ENCODE assay signal across 19 cellular contexts in genomic region chr3:12442654-12443501, GRCh38. TPM values are rescaled to one million over a fixed set of nuclear protein-coding genes. Genes with fewer than 3 reads are reported as not detected.
A peak's percentile ranks its signal among the peaks of the same experiment; 100 is the strongest.
DNase-seq lines count a peak whose midpoint lies in the region; ATAC-seq, FAIRE-seq and TF ChIP-seq lines count a peak whose summit lies in the region.
"Had no signal": no experiment of that assay in that cellular context is flagged by ENCODE, and none has a peak within 500 bp of the region (broad histone marks: within the 10 kb centered on the region; RNA-seq: fewer than 3 reads in every experiment).

No MANE protein-coding gene starts in this region.

- H3K9me3 Mint-ChIP-seq in chondrocyte (ENCODE audit: low read depth) (no peaks in the 10 kb centered on the region), nephron progenitor cell (no peaks in the 10 kb centered on the region)
- H3K9me3 Mint-ChIP-seq: CD8-positive, alpha-beta T cell; stimulated activated naive CD8-positive, alpha-beta T cell treated with anti-CD3 and anti-CD28 coated beads, Interleukin-15, amount 100 ng/mL, for 72 hours had no signal

- intact Hi-C loops in HepG2 (cut with micrococcal nuclease; ENCODE audit: unreplicated experiment) (no loop called here), right lobe of liver (cut with DNase I) (no loop called here)

- H3K27me3 Mint-ChIP-seq in chondrocyte (ENCODE audit: low read depth) (no peaks in the 10 kb centered on the region), nephron progenitor cell (ENCODE audit: low read depth, poor library complexity) (peaks cover 18% of the 10 kb centered on the region)

- H3K79me2 ChIP-seq in HepG2 (ENCODE audit: insufficient read depth, low read length) = no peaks in the 10 kb centered on the region

- H3K4me1 ChIP-seq in HepG2 (ENCODE audit: insufficient read depth, low read length) (peaks cover 35% of the 10 kb centered on the region), right lobe of liver (no peaks in the 10 kb centered on the region)
- H3K4me1 ChIP-seq: prostate gland had no signal

- no peak overlapping the region for H3K9ac ChIP-seq in HepG2 (ENCODE audit: insufficient read depth, low read depth, low read length)

- CTCF ChIA-PET in HepG2 (lab: Yijun Ruan, JAX; ENCODE audit: low intra/inter-chr PET ratio, low total read pairs) = no interaction called here

- peak overlapping the region; percentile 75 for H3K27ac Mint-ChIP-seq in chondrocyte (ENCODE audit: unreplicated experiment)
- H3K27ac Mint-ChIP-seq in nephron progenitor cell = no peak overlapping the region
- H3K27ac Mint-ChIP-seq: CD8-positive, alpha-beta T cell; dendritic cell treated with granulocyte-macrophage colony-stimulating factor and Interleukin-4, amounts not matched to agents 40 ng/mL and 50 ng/mL, for 4 days; naive thymus-derived CD4-positive, alpha-beta T cell had no signal

- H3K4me3 ChIP-seq in HepG2 (replicated peaks in 1 of 3; ENCODE audit: insufficient read depth in 1 of 3, low read depth in 2 of 3, low read length in 3 of 3) = no peak overlapping the region
- no peak overlapping the region for H3K4me3 ChIP-seq in right lobe of liver
- H3K4me3 ChIP-seq: ascending aorta, gastrocnemius medialis, prostate gland, SK-N-MC, vagina had no signal

- H3K9me3 ChIP-seq in HepG2 (ENCODE audit: low read length) (no peaks in the 10 kb centered on the region), right lobe of liver (no peaks in the 10 kb centered on the region)
- H3K9me3 ChIP-seq: ascending aorta, gastrocnemius medialis, prostate gland, vagina had no signal

- H3K36me3 Mint-ChIP-seq in chondrocyte (ENCODE audit: low read depth) (no peaks in the 10 kb centered on the region), nephron progenitor cell (ENCODE audit: low read depth) (no peaks in the 10 kb centered on the region)
- H3K36me3 Mint-ChIP-seq: CD8-positive, alpha-beta T cell; naive thymus-derived CD4-positive, alpha-beta T cell had no signal

- in situ Hi-C loops in HepG2 (cut with HindIII; ENCODE audit: extremely low pct_ligation_motif_present, low pct_unique_long_range_greater_than_20kb) (no loop called here), GM13977 (cut with MboI; ENCODE audit: low pct_unique_long_range_greater_than_20kb, low sequenced_read_pairs, unreplicated experiment) (no loop called here)

- H3K36me3 ChIP-seq in HepG2 (replicated peaks in 1 of 2; ENCODE audit: control insufficient read depth in 1 of 2, insufficient read depth in 2 of 2, low read length in 2 of 2) (no peaks in the 10 kb centered on the region), right lobe of liver (no peaks in the 10 kb centered on the region)
- H3K36me3 ChIP-seq: ascending aorta, gastrocnemius medialis, prostate gland, vagina had no signal

- no peak overlapping the region for H2AFZ ChIP-seq in HepG2 (ENCODE audit: low read length)

- TF ChIP-seq EP300 in HepG2 (IDR thresholded peaks at IDR 0.05; ENCODE audit: low read depth in 2 of 2, low read length in 2 of 2) = no peak
- TF ChIP-seq EP300 in HepG2 (CRISPR knock-in tag; IDR thresholded peaks at IDR 0.05; ENCODE audit: borderline replicate concordance) = no peak

- H3K27me3 ChIP-seq in HepG2 (ENCODE audit: control insufficient read depth in 1 of 2, insufficient read depth in 2 of 2, low read length in 2 of 2) (no peaks in the 10 kb centered on the region), right lobe of liver (no peaks in the 10 kb centered on the region)
- H3K27me3 ChIP-seq: ascending aorta, vagina had no signal

- no peak for DNase-seq in HepG2 (ENCODE audit: low spot score)
- DNase-seq in right lobe of liver = no peak
- no peak for DNase-seq in chondrocyte (ENCODE audit: low spot score)
- DNase-seq in nephron progenitor cell = no peak
- no peak for DNase-seq in GM13977 (ENCODE audit: low spot score)
- no peak for DNase-seq in activated CD4-positive, alpha-beta T cell treated with anti-CD3 and anti-CD28 coated beads for 1 hour
- DNase-seq in stimulated activated CD8-positive, alpha-beta memory T cell treated with anti-CD3 and anti-CD28 coated beads, Interleukin-4, amount 100 ng/mL, for 48 hours = no peak
- DNase-seq: activated CD4-positive, alpha-beta T cell treated with anti-CD3 and anti-CD28 coated beads for 4 hours; CD8-positive, alpha-beta T cell; gastrocnemius medialis; naive thymus-derived CD4-positive, alpha-beta T cell; NCI-H187 treated with DMSO at 0.1 percent for 48 hours; stimulated activated naive CD8-positive, alpha-beta T cell treated with anti-CD3 and anti-CD28 coated beads, Interleukin-15, amount 100 ng/mL, for 72 hours had no signal

- TF ChIP-seq CTCF in HepG2 (CRISPR knock-in tag; IDR thresholded peaks at IDR 0.05) (no peak), right lobe of liver (IDR thresholded peaks at IDR 0.05) (no peak), chondrocyte (IDR thresholded peaks at IDR 0.05) (no peak), nephron progenitor cell (IDR thresholded peaks at IDR 0.05) (no peak), GM13977 (IDR thresholded peaks at IDR 0.05; ENCODE audit: extremely low read depth, insufficient read depth, missing control alignments) (no peak)

- H3K27ac ChIP-seq in HepG2 (ENCODE audit: extremely low read length, insufficient read depth, low read length) = peak overlapping the region; percentile 93
- H3K27ac ChIP-seq in right lobe of liver = no peak overlapping the region
- H3K27ac ChIP-seq: ascending aorta, gastrocnemius medialis, prostate gland, SK-N-MC, vagina had no signal

- BruUV-seq in HepG2 (replicated peaks; lab: Mats Ljungman, UMichigan) = no TSS peak

- WGBS in HepG2 (ENCODE audit: low lambda C conversion rate) = 92% methylated on average over 20 of the region's 20 CpGs
- 71% methylated on average over 17 of the region's 20 CpGs for WGBS in right lobe of liver (ENCODE audit: insufficient coverage, low coverage, low lambda C conversion rate, missing lambda C conversion rate)

- TF ChIP-seq RAD21 in HepG2 (CRISPR knock-in tag; IDR thresholded peaks at IDR 0.05) = no peak

- POLR2A ChIA-PET in HepG2 (lab: Yijun Ruan, JAX) = interaction anchor here (1.1 to 2.2 kb wide), 4 partner anchors 36 to 42 kb away, joined by 3 to 8 read pairs (median 5); partner anchors contain the start of gene TSEN2

- H3K4me1 Mint-ChIP-seq in chondrocyte (ENCODE audit: low read depth) = peaks cover 69% of the 10 kb centered on the region
- peaks cover 46% of the 10 kb centered on the region for H3K4me1 Mint-ChIP-seq in nephron progenitor cell
- H3K4me1 Mint-ChIP-seq: naive thymus-derived CD4-positive, alpha-beta T cell; stimulated activated naive CD8-positive, alpha-beta T cell treated with anti-CD3 and anti-CD28 coated beads, Interleukin-15, amount 100 ng/mL, for 72 hours had no signal

- FAIRE-seq in HepG2 (lab: Jason Lieb, UNC) = no peak

- TF ChIP-seq POLR2A in HepG2 (IDR thresholded peaks at IDR 0.05; ENCODE audit: insufficient read depth in 1 of 2, low read depth in 2 of 2, low read length in 2 of 2) = no peak
- TF ChIP-seq POLR2A in right lobe of liver (IDR thresholded peaks at IDR 0.05) = no peak

- no peak overlapping the region for H3K4me2 ChIP-seq in HepG2 (ENCODE audit: low read depth, low read length)

- no peak for ATAC-seq in HepG2
- ATAC-seq in right lobe of liver = no peak
- no peak for ATAC-seq in HG02938 (IDR thresholded peaks at IDR 0.05; ENCODE audit: unreplicated experiment)
- ATAC-seq: CD8-positive, alpha-beta T cell; gastrocnemius medialis; naive thymus-derived CD4-positive, alpha-beta T cell; stimulated activated naive CD8-positive, alpha-beta T cell treated with anti-CD3 and anti-CD28 coated beads, Interleukin-15, amount 100 ng/mL, for 72 hours had no signal

- H4K20me1 ChIP-seq in HepG2 (ENCODE audit: insufficient read depth, low read length) = no peaks in the 10 kb centered on the region

- H3K4me3 Mint-ChIP-seq in chondrocyte (ENCODE audit: unreplicated experiment) (no peak overlapping the region), nephron progenitor cell (peak overlapping the region; percentile 11)
- H3K4me3 Mint-ChIP-seq: CD8-positive, alpha-beta T cell; dendritic cell treated with granulocyte-macrophage colony-stimulating factor and Interleukin-4, amounts not matched to agents 40 ng/mL and 50 ng/mL, for 4 days; naive thymus-derived CD4-positive, alpha-beta T cell; stimulated activated naive CD8-positive, alpha-beta T cell treated with anti-CD3 and anti-CD28 coated beads, Interleukin-15, amount 100 ng/mL, for 72 hours had no signal

TF ChIP-seq in HepG2, 621 proteins besides CTCF, POLR2A, EP300 and RAD21 (continues in another document):
- no peak for TF ChIP-seq ZNF10 (CRISPR knock-in tag; IDR thresholded peaks at IDR 0.05; ENCODE audit: borderline replicate concordance, low read depth)

RNA-seq across cellular contexts. Expression of gene TSEN2, which starts 41.4 kb away (rescaled TPM):
- 16.4 and 17.3 TPM in 2 replicates for total RNA-seq in HepG2 (2016; rRNA removed; fragmentation: Illumina TruSeq; extraction: Trizol)
- total RNA-seq in HepG2 (2016; cell fraction: cytosol; rRNA removed; fragmentation: Illumina TruSeq; extraction: Trizol; ENCODE audit: low read depth) = 8.7 and 13.6 TPM in 2 replicates
- total RNA-seq in HepG2 (2016; cell fraction: insoluble cytoplasmic fraction; rRNA removed; fragmentation: Illumina TruSeq; extraction: Trizol) = 15.8 and 19.3 TPM in 2 replicates
- total RNA-seq in HepG2 (2016; cell fraction: membrane; rRNA removed; fragmentation: Illumina TruSeq; extraction: Trizol) = 9.1 and 9.4 TPM in 2 replicates
- 21.4 and 24.3 TPM in 2 replicates for total RNA-seq in HepG2 (2016; cell fraction: nucleus; rRNA removed; fragmentation: Illumina TruSeq; extraction: Trizol)
- polyA plus RNA-seq in HepG2 (2011; rRNA removed) = 11.0 and 11.5 TPM in 2 replicates
- polyA plus RNA-seq in HepG2 (2011; cell fraction: cytosol; rRNA removed) = 3.9 and 4.1 TPM in 2 replicates
- 14.2 and 17.5 TPM in 2 replicates for polyA plus RNA-seq in HepG2 (2011; cell fraction: nucleus; rRNA removed)
- 8.1 and 9.3 TPM in 2 replicates for polyA plus RNA-seq in HepG2 (2012)
- 2.0 and 2.5 TPM in 2 replicates for polyA plus RNA-seq in HepG2 (2016; cell fraction: cytosol; fragmentation: Illumina TruSeq; extraction: Trizol; ENCODE audit: low read depth)
- polyA plus RNA-seq in HepG2 (2016; cell fraction: insoluble cytoplasmic fraction; fragmentation: Illumina TruSeq; extraction: Trizol; ENCODE audit: low read depth) = 13.0 and 13.8 TPM in 2 replicates
- polyA plus RNA-seq in HepG2 (2016; cell fraction: membrane; fragmentation: Illumina TruSeq; extraction: Trizol; ENCODE audit: low read depth) = 2.9 and 4.2 TPM in 2 replicates
- polyA plus RNA-seq in HepG2 (2016; cell fraction: nucleus; fragmentation: Illumina TruSeq; extraction: Trizol; ENCODE audit: insufficient read depth, low read depth) = 28.7 and 33.4 TPM in 2 replicates
- polyA minus RNA-seq in HepG2 (2011; rRNA and poly(A)+ RNA removed; ENCODE audit: low replicate concordance) = 19.0 and 68.2 TPM in 2 replicates
- 5.5 and 5.6 TPM in 2 replicates for polyA minus RNA-seq in HepG2 (2011; cell fraction: cytosol; rRNA and poly(A)+ RNA removed)
- polyA minus RNA-seq in HepG2 (2011; cell fraction: nucleus; rRNA and poly(A)+ RNA removed) = 27.9 and 34.7 TPM in 2 replicates
- total RNA-seq in right lobe of liver = 1 to 10 TPM; 4.7 to 9.2 (median 6.4) TPM
- 8.6 to 14.5 TPM (median 8.7 TPM) in 3 replicates for total RNA-seq in chondrocyte
